Comparison of ENCODE assay signal across 7 cellular contexts in genomic region chr2:240806459-240806858, GRCh38. TPM values are rescaled to one million over a fixed set of nuclear protein-coding genes. Genes with fewer than 3 reads are reported as not detected.
"Had no signal": no experiment of that assay in that cellular context is flagged by ENCODE, and none has a peak within 500 bp of the region (broad histone marks: within the 10 kb centered on the region; RNA-seq: fewer than 3 reads in every experiment).

No MANE protein-coding gene starts in this region.

- ATAC-seq: HCT116 had no signal

- H3K9ac ChIP-seq: GM23248 had no signal

- H3K9me3 Mint-ChIP-seq: H9 had no signal

- H3K4me1 ChIP-seq: HAP-1 had no signal

- H3K27ac Mint-ChIP-seq: HFFc6 had no signal

- H3K27ac ChIP-seq: GM23248 had no signal

- H2AFZ ChIP-seq: GM23248 had no signal

- H3K4me3 Mint-ChIP-seq: H9, HFFc6 had no signal

- DNase-seq: GM23248, GOT3, H9, HCEC 1CT, HFFc6 had no signal

- H3K4me3 ChIP-seq: GM23248, HAP-1 had no signal

RNA-seq across cellular contexts. Expression of gene KIF1A, which starts 13.6 kb away (rescaled TPM):
- total RNA-seq: HFFc6 had no signal
